Comparison of ENCODE assay signal across 30 cellular contexts in genomic region chr5:50550274-50550673, GRCh38.
"Had no signal": no experiment of that assay in that cellular context is flagged by ENCODE, and none has a peak within 500 bp of the region (broad histone marks: within the 10 kb centered on the region; RNA-seq: fewer than 3 reads in every experiment).

No MANE protein-coding gene starts in this region.

- H3K4me3 Mint-ChIP-seq: activated CD8-positive, alpha-beta T cell treated with anti-CD3 and anti-CD28 coated beads for 36 hours; activated naive CD8-positive, alpha-beta T cell; activated T-cell treated with anti-CD3 and anti-CD28 coated beads, Interleukin-2, amount 50 U/mL, for 4 hours; activated T-helper 17 cell treated with anti-CD3 and anti-CD28 coated beads, Interleukin-2, amount 50 U/mL, for 72 hours; effector memory CD8-positive, alpha-beta T cell; T-helper 17 cell; T-helper 2 cell treated with Interferon-gamma antibody and Interleukin-4, amounts not matched to agents 5 μg/mL and 100 μg/mL, for 36 hours had no signal

- H3K27me3 ChIP-seq: brain microvascular endothelial cell, esophagus muscularis mucosa, foreskin keratinocyte, gastrocnemius medialis, heart left ventricle had no signal

- H3K36me3 Mint-ChIP-seq: activated naive CD8-positive, alpha-beta T cell had no signal

- H3K4me3 ChIP-seq: esophagus muscularis mucosa, gastrocnemius medialis, heart left ventricle had no signal

- H3K9me3 Mint-ChIP-seq: activated CD8-positive, alpha-beta T cell treated with anti-CD3 and anti-CD28 coated beads for 36 hours; activated T-cell treated with anti-CD3 and anti-CD28 coated beads, Interleukin-2, amount 50 U/mL, for 4 hours; activated T-helper 17 cell treated with anti-CD3 and anti-CD28 coated beads, Interleukin-2, amount 50 U/mL, for 72 hours; effector memory CD8-positive, alpha-beta T cell had no signal

- DNase-seq: activated CD4-positive, alpha-beta T cell treated with anti-CD3 and anti-CD28 coated beads for 1 hour; activated CD4-positive, alpha-beta T cell treated with anti-CD3 and anti-CD28 coated beads for 4 hours; activated CD4-positive, alpha-beta T cell treated with anti-CD3 and anti-CD28 coated beads, Interleukin-2, amount 50 U/mL, for 1 hour; activated CD4-positive, alpha-beta T cell treated with anti-CD3 and anti-CD28 coated beads, Interleukin-2, amount 50 U/mL, for 48 hours; activated CD8-positive, alpha-beta memory T cell treated with anti-CD3 and anti-CD28 coated beads for 24 hours; activated CD8-positive, alpha-beta T cell treated with anti-CD3 and anti-CD28 coated beads for 36 hours; activated effector memory CD4-positive, alpha-beta T cell treated with Interleukin-2 at 50 U/mL for 16 hours; activated gamma-delta T cell treated with Interleukin-2 at 50 U/mL for 16 hours; activated naive CD4-positive, alpha-beta T cell treated with anti-CD3 and anti-CD28 coated beads, Interleukin-2, amount 50 U/mL, for 16 hours; activated naive CD4-positive, alpha-beta T cell treated with Interleukin-2 at 50 U/mL for 16 hours; activated T-cell treated with anti-CD3 and anti-CD28 coated beads, Interleukin-2, amount 50 U/mL, for 4 hours; amniotic stem cell; anterior cingulate cortex; brain microvascular endothelial cell; cortex of kidney; dermis blood vessel endothelial cell; effector CD4-positive, alpha-beta T cell; effector memory CD8-positive, alpha-beta T cell; erythroblast; foreskin keratinocyte; gastrocnemius medialis; glutamatergic neuron; heart left ventricle; T-helper 17 cell; T1000 had no signal

- FAIRE-seq: bronchial epithelial cell had no signal

- ATAC-seq: activated CD8-positive, alpha-beta T cell treated with anti-CD3 and anti-CD28 coated beads for 36 hours; activated T-cell treated with anti-CD3 and anti-CD28 coated beads, Interleukin-2, amount 50 U/mL, for 4 hours; activated T-helper 17 cell treated with anti-CD3 and anti-CD28 coated beads, Interleukin-2, amount 50 U/mL, for 72 hours; effector memory CD8-positive, alpha-beta T cell; foreskin keratinocyte; gastrocnemius medialis; heart left ventricle; T-helper 17 cell had no signal

- H3K27ac Mint-ChIP-seq: activated CD8-positive, alpha-beta T cell treated with anti-CD3 and anti-CD28 coated beads for 36 hours; activated naive CD8-positive, alpha-beta T cell; activated T-helper 17 cell treated with anti-CD3 and anti-CD28 coated beads, Interleukin-2, amount 50 U/mL, for 72 hours; effector memory CD8-positive, alpha-beta T cell; T-helper 17 cell; T-helper 2 cell treated with Interferon-gamma antibody and Interleukin-4, amounts not matched to agents 5 μg/mL and 100 μg/mL, for 36 hours had no signal

- H3K27me3 Mint-ChIP-seq: activated CD8-positive, alpha-beta T cell treated with anti-CD3 and anti-CD28 coated beads for 36 hours; activated naive CD8-positive, alpha-beta T cell; activated T-helper 17 cell treated with anti-CD3 and anti-CD28 coated beads, Interleukin-2, amount 50 U/mL, for 72 hours; effector memory CD8-positive, alpha-beta T cell; T-helper 17 cell had no signal

- H3K9me3 ChIP-seq: esophagus muscularis mucosa, gastrocnemius medialis, heart left ventricle had no signal

- H3K4me1 ChIP-seq: esophagus muscularis mucosa, gastrocnemius medialis had no signal

- H3K27ac ChIP-seq: brain microvascular endothelial cell, esophagus muscularis mucosa, foreskin keratinocyte, gastrocnemius medialis, heart left ventricle had no signal

- H3K36me3 ChIP-seq: brain microvascular endothelial cell, esophagus muscularis mucosa, gastrocnemius medialis, heart left ventricle had no signal
